9 cellular contexts compared by ENCODE assay signal in the genomic region with DNA sequence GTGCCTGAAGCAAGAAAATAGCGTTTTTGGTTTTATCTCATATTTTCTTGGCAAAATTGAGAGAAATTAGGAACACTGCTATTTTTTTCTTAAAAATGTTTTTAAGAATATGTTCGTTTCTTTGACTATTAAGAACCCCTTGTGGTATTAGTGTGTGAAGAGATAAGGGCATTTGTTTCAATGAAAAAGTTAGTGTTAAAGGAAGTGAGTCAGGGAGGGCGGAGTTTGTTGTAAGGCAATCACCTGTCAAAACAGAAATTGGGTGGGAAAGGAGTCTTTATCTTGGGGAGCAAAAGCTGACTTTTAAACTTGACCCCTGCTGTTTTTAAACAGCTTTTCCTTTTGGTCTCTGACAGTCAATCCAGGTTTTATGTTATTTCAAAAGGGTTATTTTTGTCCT. TPM values are rescaled to one million over a fixed set of nuclear protein-coding genes. Genes with fewer than 3 reads are reported as not detected.
DNase-seq lines count a peak whose midpoint lies in the region; ATAC-seq and TF ChIP-seq lines count a peak whose summit lies in the region.
"Had no signal": no experiment of that assay in that cellular context is flagged by ENCODE, and none has a peak within 500 bp of the region (broad histone marks: within the 10 kb centered on the region; RNA-seq: fewer than 3 reads in every experiment).

No MANE protein-coding gene starts in this region.

- H4K5ac ChIP-seq in IMR-90 (ENCODE audit: low read depth, low read length): no peak overlapping the region

- dilution Hi-C loops in IMR-90 (cut with HindIII; ENCODE audit: low sequenced_read_pairs, unreplicated experiment): no loop called here

- H3K4me1 Mint-ChIP-seq in activated T-helper 17 cell treated with anti-CD3 and anti-CD28 coated beads, Interleukin-2, amount 50 U/mL, for 72 hours: peaks cover 33% of the 10 kb centered on the region

- no peaks in the 10 kb centered on the region for H3K36me3 ChIP-seq in BJ (ENCODE audit: control insufficient read depth, insufficient read depth, low read length)
- no peaks in the 10 kb centered on the region for H3K36me3 ChIP-seq in IMR-90 (ENCODE audit: control insufficient read depth, insufficient read depth, low read length)

- CTCF ChIA-PET in BJ (lab: Yijun Ruan, JAX): no interaction called here
- CTCF ChIA-PET in IMR-90 (lab: Yijun Ruan, JAX): no interaction called here
- CTCF ChIA-PET in RWPE1 (lab: Yijun Ruan, JAX): interaction anchor here (0.6 to 0.7 kb wide), 3 partner anchors 107 to 129 kb away, joined by 3 read pairs; no protein-coding TSS in a partner anchor

- H3K9me1 ChIP-seq in IMR-90 (ENCODE audit: insufficient read depth, low read length): no peaks in the 10 kb centered on the region

- no peak for ATAC-seq in IMR-90 (ENCODE audit: low read depth)
- ATAC-seq in activated T-helper 17 cell treated with anti-CD3 and anti-CD28 coated beads, Interleukin-2, amount 50 U/mL, for 72 hours (replicated peaks): no peak
- ATAC-seq in GM19324 (IDR thresholded peaks at IDR 0.05; ENCODE audit: low FRiP score, unreplicated experiment): no peak
- ATAC-seq: left lobe of liver had no signal

- H3K4me2 ChIP-seq in IMR-90 (ENCODE audit: low read depth, low read length): peak overlapping the region; percentile 83; the same call in 1 of the 2 replicates

- TF ChIP-seq CTCF in BJ (IDR thresholded peaks at IDR 0.05; ENCODE audit: insufficient read depth, low read depth, low read length) (no peak), IMR-90 (conservative IDR thresholded peaks at IDR 0.05; ENCODE audit: low read depth, low read length) (no peak), RWPE1 (conservative IDR thresholded peaks at IDR 0.05; ENCODE audit: low read depth) (no peak)

- no TSS peak for BruUV-seq in IMR-90 (replicated peaks; lab: Mats Ljungman, UMichigan)

- no peaks in the 10 kb centered on the region for H3K9me3 ChIP-seq in IMR-90 (ENCODE audit: control insufficient read depth, insufficient read depth, low read length)

- no peak for TF ChIP-seq POLR2A in IMR-90 (IDR thresholded peaks at IDR 0.05; ENCODE audit: low read depth, low read length)

- no peaks in the 10 kb centered on the region for H3K27me3 ChIP-seq in BJ (ENCODE audit: control insufficient read depth, insufficient read depth, low read length)
- no peaks in the 10 kb centered on the region for H3K27me3 ChIP-seq in IMR-90 (ENCODE audit: control insufficient read depth, insufficient read depth, low read length)

- H3K9ac ChIP-seq in IMR-90 (ENCODE audit: low read depth, low read length): no peak overlapping the region

- no peak for TF ChIP-seq RAD21 in IMR-90 (IDR thresholded peaks at IDR 0.05; ENCODE audit: low read length)

- H3K27ac ChIP-seq in IMR-90 (ENCODE audit: insufficient read depth, low read length): no peak overlapping the region
- no peak overlapping the region for H3K27ac ChIP-seq in RWPE1

- H2BK5ac ChIP-seq in IMR-90 (ENCODE audit: low read depth, low read length, poor library complexity, severe bottlenecking): no peak overlapping the region

- peak overlapping the region; percentile 95 for H3K4me3 Mint-ChIP-seq in activated T-helper 17 cell treated with anti-CD3 and anti-CD28 coated beads, Interleukin-2, amount 50 U/mL, for 72 hours

- H3K18ac ChIP-seq in IMR-90 (ENCODE audit: low read depth, low read length): no peak overlapping the region

- no peak overlapping the region for H2BK20ac ChIP-seq in IMR-90 (ENCODE audit: low read depth, low read length)

- H3K9me3 Mint-ChIP-seq in activated T-helper 17 cell treated with anti-CD3 and anti-CD28 coated beads, Interleukin-2, amount 50 U/mL, for 72 hours: no peaks in the 10 kb centered on the region

- H2BK120ac ChIP-seq in IMR-90 (ENCODE audit: low read depth, low read length): no peak overlapping the region

- peak overlapping the region; percentile 93 for H3K27ac Mint-ChIP-seq in activated T-helper 17 cell treated with anti-CD3 and anti-CD28 coated beads, Interleukin-2, amount 50 U/mL, for 72 hours

- peaks cover 2% of the 10 kb centered on the region; the same call in 1 of the 2 replicates for H3K4me1 ChIP-seq in IMR-90 (ENCODE audit: control insufficient read depth, insufficient read depth, low read length)

- H2AFZ ChIP-seq in IMR-90 (replicated peaks; ENCODE audit: low read length, poor library complexity): no peak overlapping the region

- peaks cover 5 to 7% of the 10 kb centered on the region in 2 experiments; a peak in 3 of 4 replicates for H3K79me1 ChIP-seq in IMR-90 (ENCODE audit: low read depth in 1 of 2, low read length in 2 of 2)

- no peak overlapping the region for H3K14ac ChIP-seq in IMR-90 (replicated peaks; ENCODE audit: low read depth, low read length)

- in situ Hi-C loops in IMR-90 (cut with MboI; ENCODE audit: low sequenced_read_pairs): loop anchor here (10.0 to 25.0 kb wide), 3 partner anchors 119 to 596 kb away; no protein-coding TSS in a partner anchor

- H2AK5ac ChIP-seq in IMR-90 (ENCODE audit: low read depth, low read length): no peak overlapping the region

- H3K56ac ChIP-seq in IMR-90 (ENCODE audit: extremely low read depth, insufficient read depth, low read length): no peak overlapping the region

- H3K36me3 Mint-ChIP-seq in activated T-helper 17 cell treated with anti-CD3 and anti-CD28 coated beads, Interleukin-2, amount 50 U/mL, for 72 hours (ENCODE audit: low read depth): peaks cover 54% of the 10 kb centered on the region

- 0% methylated on average over 1 of the region's 3 CpGs; no CpG with 5 or more reads in 1 of the 2 experiments for WGBS in IMR-90 (ENCODE audit: extremely low coverage in 2 of 2, insufficient read length in 1 of 2), 2 experiments

- H3K4me3 ChIP-seq in BJ (ENCODE audit: low read depth, low read length) (peak overlapping the region; percentile 59), IMR-90 (ENCODE audit: insufficient read depth, low read depth, low read length) (no peak overlapping the region)

- H2BK15ac ChIP-seq in IMR-90 (ENCODE audit: low read depth, low read length): no peak overlapping the region

- no peak overlapping the region for H4K91ac ChIP-seq in IMR-90 (ENCODE audit: insufficient read depth, low read depth, low read length)

- H4K8ac ChIP-seq in IMR-90 (ENCODE audit: low read depth in 2 of 2, low read length in 2 of 2): no peak overlapping the region

- no peak overlapping the region for H2AK9ac ChIP-seq in IMR-90 (replicated peaks; ENCODE audit: low read depth, low read length, poor library complexity)

- POLR2A ChIA-PET in BJ (lab: Charles Lee) (no interaction called here), IMR-90 (lab: Charles Lee; ENCODE audit: unreplicated experiment) (no interaction called here), RWPE1 (lab: Yijun Ruan, JAX; ENCODE audit: low non-redundant PET) (no interaction called here)

- H3K4ac ChIP-seq in IMR-90 (ENCODE audit: low read depth, low read length): no peak overlapping the region

- intact Hi-C loops in IMR-90 (cut with micrococcal nuclease): loop anchor here (5.0 to 10.0 kb wide), 2 partner anchors 239 to 761 kb away; no protein-coding TSS in a partner anchor

- H3K23ac ChIP-seq in IMR-90 (ENCODE audit: low read depth, low read length): no peak overlapping the region

- no peak for DNase-seq in BJ (ENCODE audit: low read depth)
- peak; percentile 33 for DNase-seq in IMR-90
- DNase-seq in iPS-NIHi7 (ENCODE audit: extremely low spot score): peak; percentile 12
- no peak for DNase-seq in NCI-H2081 (lab: John Stamatoyannopoulos, UW)
- no peak for DNase-seq in NCI-H1436 treated with DMSO at 0.1 percent for 48 hours (lab: John Stamatoyannopoulos, UW)
- DNase-seq in RWPE1 (ENCODE audit: low spot score): no peak

- H3K27me3 Mint-ChIP-seq in activated T-helper 17 cell treated with anti-CD3 and anti-CD28 coated beads, Interleukin-2, amount 50 U/mL, for 72 hours: no peaks in the 10 kb centered on the region

- peaks cover 36% of the 10 kb centered on the region for H4K20me1 ChIP-seq in IMR-90 (ENCODE audit: insufficient read depth, low read length)

TF ChIP-seq in IMR-90, 13 proteins besides CTCF, POLR2A, EP300 and RAD21:
- TF ChIP-seq MAZ (IDR thresholded peaks at IDR 0.05; ENCODE audit: borderline replicate concordance, low read depth, low read length) (no peak), RCOR1 (IDR thresholded peaks at IDR 0.05; ENCODE audit: insufficient replicate concordance, low read length) (no peak), USF2 (IDR thresholded peaks at IDR 0.05; ENCODE audit: low read depth, low read length) (no peak), MXI1 (IDR thresholded peaks at IDR 0.05; ENCODE audit: borderline replicate concordance, low read depth, low read length) (no peak), FOS (IDR thresholded peaks at IDR 0.05; ENCODE audit: low read depth, low read length) (no peak)

RNA-seq across cellular contexts. Expression of gene RAP2B, which starts 4.2 kb away (rescaled TPM):
- 7.0 and 7.2 TPM in 2 replicates for polyA plus RNA-seq in BJ (2011; rRNA removed)
- polyA minus RNA-seq in BJ (2011; rRNA and poly(A)+ RNA removed): 14.9 and 19.2 TPM in 2 replicates
- total RNA-seq in IMR-90 (2012; rRNA removed): 12.4 and 18.1 TPM in 2 replicates
- 6.1 and 6.6 TPM in 2 replicates for polyA plus RNA-seq in IMR-90 (2012; rRNA removed)
- polyA plus RNA-seq in IMR-90 (2012; cell fraction: cytosol; rRNA removed): 6.3 and 6.4 TPM in 2 replicates
- polyA plus RNA-seq in IMR-90 (2012; cell fraction: nucleus; rRNA removed; ENCODE audit: low replicate concordance): 2.0 and 2.1 TPM in 2 replicates
- total RNA-seq in activated T-helper 17 cell treated with anti-CD3 and anti-CD28 coated beads, Interleukin-2, amount 50 U/mL, for 72 hours: 10 to 100 TPM; 18.9 to 20.7 TPM

Comparison
In these comparisons a context has a peak if more than half of its experiments do, and no peak if none do; other contexts are left out.
1. DNase-seq: peak in IMR-90 (single experiment) and iPS-NIHi7 (single experiment); none in BJ (single experiment), NCI-H2081 (0 of 2), NCI-H1436 treated with DMSO at 0.1 percent for 48 hours (single experiment) and RWPE1 (single experiment).